Comparison of ENCODE assay signal across 8 cellular contexts in the genomic region with DNA sequence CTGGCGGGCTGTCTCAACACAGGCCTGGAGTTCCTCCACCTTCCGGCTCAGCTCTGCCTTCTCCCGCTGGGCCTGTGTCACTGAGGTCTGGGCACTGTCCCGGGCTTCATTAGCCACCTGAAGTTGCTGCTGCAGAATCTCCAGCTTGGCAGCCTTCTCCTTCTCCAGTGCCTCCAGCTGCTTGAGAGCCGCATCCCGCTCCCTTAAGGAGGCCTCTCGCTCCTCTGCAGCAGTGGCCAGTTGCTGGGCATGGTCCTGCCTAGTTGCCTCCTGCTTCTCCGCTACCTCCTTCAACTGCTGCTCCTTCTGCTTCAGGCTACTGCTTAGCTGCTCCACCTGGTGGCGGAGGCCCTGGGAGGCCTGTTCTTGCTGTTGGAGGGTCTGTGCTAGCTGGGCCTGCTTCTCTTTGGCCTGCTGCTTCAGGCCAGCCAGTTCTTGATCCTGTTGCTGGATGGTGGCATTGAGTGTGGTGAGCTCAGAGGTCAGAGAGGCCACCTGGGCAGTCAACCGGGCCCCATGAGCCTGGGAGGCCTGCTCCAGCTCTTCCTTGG. TPM values are rescaled to one million over a fixed set of nuclear protein-coding genes. Genes with fewer than 3 reads are reported as not detected.
DNase-seq lines count a peak whose midpoint lies in the region; ATAC-seq and TF ChIP-seq lines count a peak whose summit lies in the region.

No MANE protein-coding gene starts in this region.

- ATAC-seq in omental fat pad (ENCODE audit: low FRiP score): no peak

- DNase-seq in DMS53 (lab: John Stamatoyannopoulos, UW) (peak; percentile 50), DMS53 treated with DMSO at 0.1 percent for 48 hours (lab: John Stamatoyannopoulos, UW; ENCODE audit: unreplicated experiment) (no peak), choroid plexus epithelial cell (ENCODE audit: low read depth) (peak; percentile 65), omental fat pad (ENCODE audit: low spot score) (peak; percentile 19), NCI-H187 (lab: John Stamatoyannopoulos, UW) (no peak), medulla oblongata (ENCODE audit: extremely low spot score) (no peak), globus pallidus (ENCODE audit: low spot score) (no peak)

- peak; percentile 42; the same call in 1 of the 2 replicates for TF ChIP-seq CTCF in LNCAP (IDR thresholded peaks at IDR 0.05)
- TF ChIP-seq CTCF in choroid plexus epithelial cell (conservative IDR thresholded peaks at IDR 0.05; ENCODE audit: low read depth, low read length): peak; percentile 77
- no peak for TF ChIP-seq CTCF in omental fat pad (IDR thresholded peaks at IDR 0.05)

- H3K4me3 ChIP-seq in choroid plexus epithelial cell (ENCODE audit: low read depth, low read length): no peak overlapping the region

RNA-seq across cellular contexts. Expression of gene IL18BP, which starts 16.9 kb away (rescaled TPM):
- total RNA-seq in omental fat pad: 10 to 100 TPM in 2 of 4 donors, 1 to 10 TPM in 2; 4.1 to 16.7 (median 10.8) TPM

Comparison
In these comparisons a context has a peak if more than half of its experiments do, and no peak if none do; other contexts are left out.
1. DNase-seq: peak in DMS53 (single experiment), choroid plexus epithelial cell (single experiment) and omental fat pad (single experiment); none in DMS53 treated with DMSO at 0.1 percent for 48 hours (single experiment), NCI-H187 (0 of 2), medulla oblongata (single experiment) and globus pallidus (single experiment).
2. CTCF ChIP-seq: peak in LNCAP (single experiment) and choroid plexus epithelial cell (single experiment); none in omental fat pad (0 of 3).